In genomic region chr7:87154569-87154968, GRCh38 we compare ENCODE assay signal across 8 cellular contexts. TPM values are rescaled to one million over a fixed set of nuclear protein-coding genes. Genes with fewer than 3 reads are reported as not detected.
DNase-seq lines count a peak whose midpoint lies in the region; ATAC-seq and TF ChIP-seq lines count a peak whose summit lies in the region.

No MANE protein-coding gene starts in this region.

- H3K4me1 ChIP-seq in ES-I3 (ENCODE audit: insufficient read depth, low read length) (no peaks in the 10 kb centered on the region; the same call in 1 of the 2 replicates), PC-3 (ENCODE audit: insufficient read depth, low read length) (peaks cover 34% of the 10 kb centered on the region), rectal smooth muscle tissue (ENCODE audit: control insufficient read depth, insufficient read depth, low read length) (peaks cover 19% of the 10 kb centered on the region)

- H3K4me1 Mint-ChIP-seq in endothelial cell (ENCODE audit: unreplicated experiment): peaks cover 38% of the 10 kb centered on the region

- H3K4me3 ChIP-seq in PC-3 (ENCODE audit: low read length) (peak overlapping the region; percentile 97), rectal smooth muscle tissue (ENCODE audit: low read length) (peak overlapping the region; percentile 18)

- H3K9me2 ChIP-seq in PC-3 (replicated peaks; ENCODE audit: low read length): no peaks in the 10 kb centered on the region

- H3K4me3 Mint-ChIP-seq in endothelial cell (ENCODE audit: unreplicated experiment): peak overlapping the region; percentile 99

- peaks cover 5% of the 10 kb centered on the region for H3K36me3 Mint-ChIP-seq in endothelial cell (ENCODE audit: low read depth, unreplicated experiment)

- H3F3A ChIP-seq in PC-3 (ENCODE audit: low read length, unreplicated experiment): no peaks in the 10 kb centered on the region

- peak overlapping the region; percentile 53 for H3K27ac Mint-ChIP-seq in endothelial cell (ENCODE audit: unreplicated experiment)

- peak overlapping the region; percentile 88 for H3K4me2 ChIP-seq in PC-3 (ENCODE audit: low read length)

- H3K79me2 ChIP-seq in PC-3 (ENCODE audit: low read length): peaks cover 70% of the 10 kb centered on the region

- CTCF ChIA-PET in PC-3 (lab: Charles Lee): interaction anchor here (0.5 to 0.6 kb wide), 2 partner anchors 222 to 236 kb away, joined by 4 to 7 read pairs; no protein-coding TSS in a partner anchor

- H3K27ac ChIP-seq in PC-3 (ENCODE audit: low read length) (no peak overlapping the region), rectal smooth muscle tissue (ENCODE audit: low read depth, low read length) (no peak overlapping the region)

- ATAC-seq in PC-3: no peak
- no peak for ATAC-seq in GM21619 (IDR thresholded peaks at IDR 0.05; ENCODE audit: unreplicated experiment)

- intact Hi-C loops in PC-3 (cut with micrococcal nuclease): loop anchor here (5.0 kb wide), 1 partner anchor 83 kb away; no protein-coding TSS in a partner anchor

- H3K36me3 ChIP-seq in ES-I3 (ENCODE audit: insufficient read depth, low read length): no peaks in the 10 kb centered on the region
- H3K36me3 ChIP-seq in PC-3 (ENCODE audit: low read depth, low read length): no peaks in the 10 kb centered on the region
- H3K36me3 ChIP-seq in rectal smooth muscle tissue (ENCODE audit: control insufficient read depth, insufficient read depth, low read length): no peaks in the 10 kb centered on the region

- H3K27me3 ChIP-seq in PC-3 (ENCODE audit: low read length) (no peaks in the 10 kb centered on the region), rectal smooth muscle tissue (ENCODE audit: control insufficient read depth, insufficient read depth, low read length) (no peaks in the 10 kb centered on the region)

- no peaks in the 10 kb centered on the region for H3K9me3 Mint-ChIP-seq in endothelial cell (ENCODE audit: unreplicated experiment)

- H3K9ac ChIP-seq in ES-I3 (ENCODE audit: low read depth, low read length) (peak overlapping the region; percentile 76; the same call in 1 of the 2 replicates), PC-3 (ENCODE audit: low read length) (peak overlapping the region; percentile 95; the same call in 1 of the 2 replicates), rectal smooth muscle tissue (ENCODE audit: low read length) (no peak overlapping the region)

- H3K9me3 ChIP-seq in ES-I3 (ENCODE audit: control insufficient read depth, insufficient read depth, low read length) (no peaks in the 10 kb centered on the region), PC-3 (ENCODE audit: low read length) (no peaks in the 10 kb centered on the region)

- DNase-seq in PC-3 (no peak), endothelial cell (ENCODE audit: low spot score) (no peak), ecto neural progenitor cell (ENCODE audit: low spot score) (no peak), SHP77 (lab: John Stamatoyannopoulos, UW) (no peak)
- no peak for DNase-seq in activated CD4-positive, CD25-positive, alpha-beta regulatory T cell treated with anti-CD3 and anti-CD28 coated beads, Interleukin-2, amount 50 U/mL, for 72 hours

- no TSS peak for BruUV-seq in PC-3 (replicated peaks; lab: Mats Ljungman, UMichigan)

- peaks cover 11% of the 10 kb centered on the region for H3K27me3 Mint-ChIP-seq in endothelial cell (ENCODE audit: unreplicated experiment)

- H2AFZ ChIP-seq in PC-3 (ENCODE audit: low read length): no peak overlapping the region

- POLR2A ChIA-PET in PC-3 (lab: Charles Lee; ENCODE audit: unreplicated experiment): no interaction called here

- peaks cover 50% of the 10 kb centered on the region for H4K20me1 ChIP-seq in PC-3 (ENCODE audit: low read length)

- TF ChIP-seq CTCF in PC-3 (conservative IDR thresholded peaks at IDR 0.05; ENCODE audit: low read depth, low read length) (no peak), endothelial cell (IDR thresholded peaks at IDR 0.05; ENCODE audit: unreplicated experiment) (no peak)

RNA-seq across cellular contexts. Expression of gene DMTF1, which starts 2.3 kb away (rescaled TPM):
- 43.6 and 48.8 TPM in 2 replicates for total RNA-seq in PC-3 (2014; rRNA removed)
- 106 TPM for total RNA-seq in endothelial cell (ENCODE audit: unreplicated experiment)
